ENCODE assay signal across 2 cellular contexts in the genomic region with DNA sequence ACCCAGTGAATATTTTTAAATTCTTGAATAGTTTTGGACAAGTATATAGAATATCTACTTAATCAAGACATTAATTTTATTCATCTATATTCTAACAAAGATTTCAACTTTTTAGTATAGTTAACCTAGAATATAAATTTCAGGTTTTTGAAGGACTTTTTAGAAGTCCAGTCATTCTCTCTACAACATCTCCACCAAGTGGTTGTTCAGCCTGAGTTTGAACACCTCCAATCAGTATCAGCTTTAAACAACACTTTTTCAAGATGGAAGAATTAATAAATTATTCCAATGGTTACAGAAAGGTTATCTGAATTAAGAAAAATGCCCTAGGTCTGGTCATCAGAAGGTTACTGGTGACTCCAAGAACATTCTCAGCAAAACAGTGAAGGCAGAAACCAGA.
TF ChIP-seq lines count a peak whose summit lies in the region.

No MANE protein-coding gene starts in this region.

TF ChIP-seq in IMR-90, 13 proteins besides CTCF, POLR2A, EP300 and RAD21:
- TF ChIP-seq SMC3 (IDR thresholded peaks at IDR 0.05; ENCODE audit: low read depth, low read length) (no peak), MXI1 (IDR thresholded peaks at IDR 0.05; ENCODE audit: borderline replicate concordance, low read depth, low read length) (no peak), FOS (IDR thresholded peaks at IDR 0.05; ENCODE audit: low read depth, low read length) (no peak), RFX5 (IDR thresholded peaks at IDR 0.05; ENCODE audit: low read depth, low read length) (no peak), MAFK (IDR thresholded peaks at IDR 0.05; ENCODE audit: low read depth, low read length) (no peak)
- TF ChIP-seq, protein P1, sequence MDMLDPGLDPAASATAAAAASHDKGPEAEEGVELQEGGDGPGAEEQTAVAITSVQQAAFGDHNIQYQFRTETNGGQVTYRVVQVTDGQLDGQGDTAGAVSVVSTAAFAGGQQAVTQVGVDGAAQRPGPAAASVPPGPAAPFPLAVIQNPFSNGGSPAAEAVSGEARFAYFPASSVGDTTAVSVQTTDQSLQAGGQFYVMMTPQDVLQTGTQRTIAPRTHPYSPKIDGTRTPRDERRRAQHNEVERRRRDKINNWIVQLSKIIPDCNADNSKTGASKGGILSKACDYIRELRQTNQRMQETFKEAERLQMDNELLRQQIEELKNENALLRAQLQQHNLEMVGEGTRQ (IDR thresholded peaks at IDR 0.05; ENCODE audit: low read depth, low read length) = no peak
- TF ChIP-seq, protein P2, sequence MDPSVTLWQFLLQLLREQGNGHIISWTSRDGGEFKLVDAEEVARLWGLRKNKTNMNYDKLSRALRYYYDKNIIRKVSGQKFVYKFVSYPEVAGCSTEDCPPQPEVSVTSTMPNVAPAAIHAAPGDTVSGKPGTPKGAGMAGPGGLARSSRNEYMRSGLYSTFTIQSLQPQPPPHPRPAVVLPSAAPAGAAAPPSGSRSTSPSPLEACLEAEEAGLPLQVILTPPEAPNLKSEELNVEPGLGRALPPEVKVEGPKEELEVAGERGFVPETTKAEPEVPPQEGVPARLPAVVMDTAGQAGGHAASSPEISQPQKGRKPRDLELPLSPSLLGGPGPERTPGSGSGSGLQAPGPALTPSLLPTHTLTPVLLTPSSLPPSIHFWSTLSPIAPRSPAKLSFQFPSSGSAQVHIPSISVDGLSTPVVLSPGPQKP (IDR thresholded peaks at IDR 0.05; ENCODE audit: borderline replicate concordance, low read depth, low read length) = no peak

TF ChIP-seq in GM12878, 131 proteins besides CTCF, POLR2A, EP300 and RAD21:
- peak; percentile 41; the same call in 1 of the 2 replicates for TF ChIP-seq SMC3 (IDR thresholded peaks at IDR 0.05; ENCODE audit: borderline replicate concordance, low read length)
- no peak for TF ChIP-seq ZNF207 (IDR thresholded peaks at IDR 0.05; ENCODE audit: borderline replicate concordance)
- TF ChIP-seq MTA3 (IDR thresholded peaks at IDR 0.05; ENCODE audit: borderline replicate concordance, low read length) = no peak
- no peak for TF ChIP-seq SREBF2 (IDR thresholded peaks at IDR 0.05; ENCODE audit: low read length)
- TF ChIP-seq NR2F1 (conservative IDR thresholded peaks at IDR 0.05) = no peak
- TF ChIP-seq, protein P3, sequence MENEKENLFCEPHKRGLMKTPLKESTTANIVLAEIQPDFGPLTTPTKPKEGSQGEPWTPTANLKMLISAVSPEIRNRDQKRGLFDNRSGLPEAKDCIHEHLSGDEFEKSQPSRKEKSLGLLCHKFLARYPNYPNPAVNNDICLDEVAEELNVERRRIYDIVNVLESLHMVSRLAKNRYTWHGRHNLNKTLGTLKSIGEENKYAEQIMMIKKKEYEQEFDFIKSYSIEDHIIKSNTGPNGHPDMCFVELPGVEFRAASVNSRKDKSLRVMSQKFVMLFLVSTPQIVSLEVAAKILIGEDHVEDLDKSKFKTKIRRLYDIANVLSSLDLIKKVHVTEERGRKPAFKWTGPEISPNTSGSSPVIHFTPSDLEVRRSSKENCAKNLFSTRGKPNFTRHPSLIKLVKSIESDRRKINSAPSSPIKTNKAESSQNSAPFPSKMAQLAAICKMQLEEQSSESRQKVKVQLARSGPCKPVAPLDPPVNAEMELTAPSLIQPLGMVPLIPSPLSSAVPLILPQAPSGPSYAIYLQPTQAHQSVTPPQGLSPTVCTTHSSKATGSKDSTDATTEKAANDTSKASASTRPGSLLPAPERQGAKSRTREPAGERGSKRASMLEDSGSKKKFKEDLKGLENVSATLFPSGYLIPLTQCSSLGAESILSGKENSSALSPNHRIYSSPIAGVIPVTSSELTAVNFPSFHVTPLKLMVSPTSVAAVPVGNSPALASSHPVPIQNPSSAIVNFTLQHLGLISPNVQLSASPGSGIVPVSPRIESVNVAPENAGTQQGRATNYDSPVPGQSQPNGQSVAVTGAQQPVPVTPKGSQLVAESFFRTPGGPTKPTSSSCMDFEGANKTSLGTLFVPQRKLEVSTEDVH (IDR thresholded peaks at IDR 0.05; ENCODE audit: low read depth, partially characterized antibody) = no peak
